9 cellular contexts compared by ENCODE assay signal in the genomic region with DNA sequence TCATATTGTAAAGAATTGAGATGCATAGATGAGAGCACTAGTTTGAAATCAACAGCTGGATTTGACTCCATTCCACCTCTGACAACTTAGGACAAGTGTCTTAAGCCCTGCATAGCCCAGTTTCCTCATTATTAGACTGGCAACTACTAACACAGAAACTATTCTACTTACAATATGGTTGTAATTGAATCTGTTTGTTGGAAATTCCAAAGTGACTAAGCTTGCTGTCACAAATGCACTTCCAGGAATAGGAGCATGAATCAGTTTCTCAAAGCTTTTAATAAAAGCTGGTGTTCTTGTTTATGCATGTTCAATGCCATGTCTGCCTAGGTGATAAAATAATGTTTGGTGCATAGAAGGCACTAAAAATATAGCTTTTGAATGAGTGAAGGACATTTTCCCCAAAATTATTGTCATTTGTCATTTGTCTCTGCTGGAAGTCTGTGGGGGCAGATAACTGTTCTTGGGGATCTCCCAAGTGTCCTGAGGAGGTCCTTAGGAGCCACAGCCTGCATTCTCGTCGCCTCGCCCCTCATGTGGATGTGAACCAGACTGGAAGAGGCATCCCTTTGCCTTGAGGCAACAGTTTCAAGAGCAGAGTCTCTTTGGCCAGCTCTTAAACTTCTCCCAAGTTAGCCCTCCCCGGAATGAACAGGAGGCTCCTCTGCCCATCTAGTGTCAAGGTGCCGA. TPM values are rescaled to one million over a fixed set of nuclear protein-coding genes. Genes with fewer than 3 reads are reported as not detected.
DNase-seq lines count a peak whose midpoint lies in the region; ATAC-seq and TF ChIP-seq lines count a peak whose summit lies in the region.
"Had no signal": no experiment of that assay in that cellular context is flagged by ENCODE, and none has a peak within 500 bp of the region (broad histone marks: within the 10 kb centered on the region; RNA-seq: fewer than 3 reads in every experiment).

No MANE protein-coding gene starts in this region.

- no peak overlapping the region for H3K4me3 ChIP-seq in fibroblast of the aortic adventitia (ENCODE audit: low read depth, low read length)
- H3K4me3 ChIP-seq: cardiac muscle cell had no signal

- H3K9me3 Mint-ChIP-seq in activated naive CD4-positive, alpha-beta T cell treated with anti-CD3 and anti-CD28 coated beads, Interleukin-2, amount 50 U/mL, for 72 hours, result peaks cover 0 to 12% of the 10 kb centered on the region in 2 donors

- TF ChIP-seq CTCF in fibroblast of the aortic adventitia (IDR thresholded peaks at IDR 0.05; ENCODE audit: insufficient read depth, low read length), result no peak

- peak; percentile 21 to 50 for ATAC-seq in activated naive CD4-positive, alpha-beta T cell treated with anti-CD3 and anti-CD28 coated beads, Interleukin-2, amount 50 U/mL, for 72 hours
- ATAC-seq in SK-N-SH treated with all-trans-retinoic acid at 6 μM for 48 hours (peak; percentile 89), GM18505 (IDR thresholded peaks at IDR 0.05; ENCODE audit: unreplicated experiment) (no peak)

- H3K36me3 Mint-ChIP-seq in activated naive CD4-positive, alpha-beta T cell treated with anti-CD3 and anti-CD28 coated beads, Interleukin-2, amount 50 U/mL, for 72 hours, result peaks cover 47 to 71% of the 10 kb centered on the region in 2 donors

- DNase-seq in activated naive CD4-positive, alpha-beta T cell treated with anti-CD3 and anti-CD28 coated beads, Interleukin-2, amount 50 U/mL, for 72 hours (ENCODE audit: low spot score in 2 of 2), result no peak
- no peak for DNase-seq in activated naive CD4-positive, alpha-beta T cell treated with Interleukin-2 at 50 U/mL for 16 hours
- DNase-seq in fibroblast of the aortic adventitia (ENCODE audit: low read depth), result peak; percentile 87
- DNase-seq in superior temporal gyrus (ENCODE audit: extremely low spot score), result peak; percentile 38
- DNase-seq in NCI-H146 (lab: John Stamatoyannopoulos, UW), result no peak
- no peak for DNase-seq in SHP77 treated with DMSO at 0.1 percent for 48 hours (lab: John Stamatoyannopoulos, UW)

- peak overlapping the region; percentile 88 to 92 for H3K27ac Mint-ChIP-seq in activated naive CD4-positive, alpha-beta T cell treated with anti-CD3 and anti-CD28 coated beads, Interleukin-2, amount 50 U/mL, for 72 hours

- no peak for TF ChIP-seq POLR2A in GM18505 (IDR thresholded peaks at IDR 0.05; ENCODE audit: borderline replicate concordance, extremely low read depth, insufficient read depth, insufficient read length)

TF ChIP-seq in SK-N-SH treated with all-trans-retinoic acid at 6 μM for 48 hours, 23 proteins besides CTCF, POLR2A, EP300 and RAD21:
- TF ChIP-seq ZC3H10 (CRISPR knock-in tag; IDR thresholded peaks at IDR 0.05) (no peak), OSR1 (CRISPR knock-in tag; IDR thresholded peaks at IDR 0.05) (no peak), ZFP30 (CRISPR knock-in tag; IDR thresholded peaks at IDR 0.05) (no peak), ISL1 (CRISPR knock-in tag; IDR thresholded peaks at IDR 0.05) (peak; percentile 64; the same call in 1 of the 2 replicates), ZNF565 (CRISPR knock-in tag; conservative IDR thresholded peaks at IDR 0.05; ENCODE audit: low read depth) (no peak), ZNF70 (CRISPR knock-in tag; IDR thresholded peaks at IDR 0.05) (no peak)
- TF ChIP-seq, protein P1, sequence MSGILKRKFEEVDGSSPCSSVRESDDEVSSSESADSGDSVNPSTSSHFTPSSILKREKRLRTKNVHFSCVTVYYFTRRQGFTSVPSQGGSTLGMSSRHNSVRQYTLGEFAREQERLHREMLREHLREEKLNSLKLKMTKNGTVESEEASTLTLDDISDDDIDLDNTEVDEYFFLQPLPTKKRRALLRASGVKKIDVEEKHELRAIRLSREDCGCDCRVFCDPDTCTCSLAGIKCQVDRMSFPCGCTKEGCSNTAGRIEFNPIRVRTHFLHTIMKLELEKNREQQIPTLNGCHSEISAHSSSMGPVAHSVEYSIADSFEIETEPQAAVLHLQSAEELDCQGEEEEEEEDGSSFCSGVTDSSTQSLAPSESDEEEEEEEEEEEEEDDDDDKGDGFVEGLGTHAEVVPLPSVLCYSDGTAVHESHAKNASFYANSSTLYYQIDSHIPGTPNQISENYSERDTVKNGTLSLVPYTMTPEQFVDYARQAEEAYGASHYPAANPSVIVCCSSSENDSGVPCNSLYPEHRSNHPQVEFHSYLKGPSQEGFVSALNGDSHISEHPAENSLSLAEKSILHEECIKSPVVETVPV (CRISPR knock-in tag; IDR thresholded peaks at IDR 0.05), result no peak
- TF ChIP-seq, protein P2, sequence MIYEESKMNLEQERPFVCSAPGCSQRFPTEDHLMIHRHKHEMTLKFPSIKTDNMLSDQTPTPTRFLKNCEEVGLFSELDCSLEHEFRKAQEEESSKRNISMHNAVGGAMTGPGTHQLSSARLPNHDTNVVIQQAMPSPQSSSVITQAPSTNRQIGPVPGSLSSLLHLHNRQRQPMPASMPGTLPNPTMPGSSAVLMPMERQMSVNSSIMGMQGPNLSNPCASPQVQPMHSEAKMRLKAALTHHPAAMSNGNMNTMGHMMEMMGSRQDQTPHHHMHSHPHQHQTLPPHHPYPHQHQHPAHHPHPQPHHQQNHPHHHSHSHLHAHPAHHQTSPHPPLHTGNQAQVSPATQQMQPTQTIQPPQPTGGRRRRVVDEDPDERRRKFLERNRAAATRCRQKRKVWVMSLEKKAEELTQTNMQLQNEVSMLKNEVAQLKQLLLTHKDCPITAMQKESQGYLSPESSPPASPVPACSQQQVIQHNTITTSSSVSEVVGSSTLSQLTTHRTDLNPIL (CRISPR knock-in tag; IDR thresholded peaks at IDR 0.05; ENCODE audit: low read depth), result no peak

RNA-seq across cellular contexts. Expression of a gene that starts 40.4 kb away (rescaled TPM):
- 100 to 1,000 TPM in 1 of 2 donors, 10 to 100 TPM in 1; 83.0 to 158 TPM for total RNA-seq in activated naive CD4-positive, alpha-beta T cell treated with anti-CD3 and anti-CD28 coated beads, Interleukin-2, amount 50 U/mL, for 72 hours
- total RNA-seq in fibroblast of the aortic adventitia (ENCODE audit: low replicate concordance), result 113 and 191 TPM in 2 replicates

Comparison
In these comparisons a context has a peak if more than half of its experiments do, and no peak if none do; other contexts are left out.
1. DNase-seq: peak in fibroblast of the aortic adventitia (single experiment) and superior temporal gyrus (single experiment); none in activated naive CD4-positive, alpha-beta T cell treated with anti-CD3 and anti-CD28 coated beads, Interleukin-2, amount 50 U/mL, for 72 hours (0 of 2), activated naive CD4-positive, alpha-beta T cell treated with Interleukin-2 at 50 U/mL for 16 hours (single experiment), NCI-H146 (single experiment) and SHP77 treated with DMSO at 0.1 percent for 48 hours (single experiment).